30 cellular contexts compared by ENCODE assay signal in genomic region chr13:26117620-26118019, GRCh38.
"Had no signal": no experiment of that assay in that cellular context is flagged by ENCODE, and none has a peak within 500 bp of the region (broad histone marks: within the 10 kb centered on the region; RNA-seq: fewer than 3 reads in every experiment).

No MANE protein-coding gene starts in this region.

- H3K36me3 Mint-ChIP-seq: natural killer cell; neural progenitor cell; stimulated activated naive B cell treated with anti-CD40 and anti-IgM and Interleukin-4, amounts not matched to agents 10 μg/mL and 1 μg/mL and 100 μg/mL, for 72 hours had no signal

- H3K4me2 ChIP-seq: neural progenitor cell, smooth muscle cell had no signal

- DNase-seq: natural killer cell; occipital lobe; ovary; posterior cingulate gyrus; psoas muscle; right cardiac atrium; spleen; stimulated activated CD4-positive, alpha-beta T cell treated with anti-CD3 and anti-CD28 coated beads, Interleukin-12 subunit alpha, Interleukin-12 subunit beta, amount 100 ng/mL, for 4 hours; stimulated activated CD4-positive, alpha-beta T cell treated with anti-CD3 and anti-CD28 coated beads, Interleukin-1b, Interleukin-23, amount 100 ng/mL, for 48 hours; stimulated activated CD4-positive, alpha-beta T cell treated with anti-CD3 and anti-CD28 coated beads, Interleukin-4, amount 100 ng/mL, for 1 hour; stimulated activated CD4-positive, alpha-beta T cell treated with anti-CD3 and anti-CD28 coated beads, Interleukin-4, amount 100 ng/mL, for 4 hours; stimulated activated CD8-positive, alpha-beta memory T cell treated with anti-CD3 and anti-CD28 coated beads, Interleukin-4, amount 100 ng/mL, for 48 hours; stimulated activated naive B cell treated with anti-CD40 and anti-IgM and Interleukin-4, amounts not matched to agents 10 μg/mL and 1 μg/mL and 100 μg/mL, for 72 hours; stimulated activated naive CD4-positive, alpha-beta T cell treated with Interleukin-2 at 50 U/mL for 16 hours; stomach; thyroid gland; trophoblast cell; upper lobe of left lung had no signal

- H3K4me3 ChIP-seq: neural progenitor cell, ovary, psoas muscle, skin epidermis, smooth muscle cell, spleen, stomach, thoracic aorta, thyroid gland, tibial nerve, upper lobe of left lung, vagina had no signal

- H3K27ac Mint-ChIP-seq: natural killer cell; nephron; neural progenitor cell; progenitor cell of endocrine pancreas; stimulated activated naive B cell treated with anti-CD40 and anti-IgM and Interleukin-4, amounts not matched to agents 10 μg/mL and 1 μg/mL and 100 μg/mL, for 72 hours; stimulated activated naive CD8-positive, alpha-beta T cell treated with anti-CD3 and anti-CD28 coated beads, Interleukin-15, Interleukin-2, amounts not matched to agents 100 ng/mL and 50 ng/mL, for 24 hours had no signal

- ATAC-seq: natural killer cell; psoas muscle; right cardiac atrium; sciatic nerve; stimulated activated naive B cell treated with anti-CD40 and anti-IgM and Interleukin-4, amounts not matched to agents 10 μg/mL and 1 μg/mL and 100 μg/mL, for 72 hours had no signal

- H3K4me3 Mint-ChIP-seq: natural killer cell; nephron; neural progenitor cell; stimulated activated naive B cell treated with anti-CD40 and anti-IgM and Interleukin-4, amounts not matched to agents 10 μg/mL and 1 μg/mL and 100 μg/mL, for 72 hours; stimulated activated naive CD8-positive, alpha-beta T cell treated with anti-CD3 and anti-CD28 coated beads, Interleukin-15, Interleukin-2, amounts not matched to agents 100 ng/mL and 50 ng/mL, for 24 hours had no signal

- H3K4me1 Mint-ChIP-seq: natural killer cell; nephron; neural progenitor cell; stimulated activated naive B cell treated with anti-CD40 and anti-IgM and Interleukin-4, amounts not matched to agents 10 μg/mL and 1 μg/mL and 100 μg/mL, for 72 hours had no signal

- FAIRE-seq: urothelium cell line had no signal

- H3K4me1 ChIP-seq: neural progenitor cell, parathyroid adenoma, psoas muscle, spleen, stomach, thyroid gland, tibial nerve, upper lobe of left lung, vagina had no signal

- H3K27ac ChIP-seq: neural progenitor cell, ovary, parathyroid adenoma, psoas muscle, skin epidermis, spleen, stomach, thoracic aorta, thyroid gland, tibial nerve, upper lobe of left lung, vagina had no signal

- H3K27me3 ChIP-seq: neural progenitor cell, ovary, thyroid gland, tibial nerve, upper lobe of left lung, vagina had no signal

- H3K36me3 ChIP-seq: neural progenitor cell, ovary, spleen, stomach, thoracic aorta, thyroid gland, tibial nerve, upper lobe of left lung, vagina had no signal

- H3K9me3 Mint-ChIP-seq: natural killer cell; nephron; neural progenitor cell; stimulated activated naive B cell treated with anti-CD40 and anti-IgM and Interleukin-4, amounts not matched to agents 10 μg/mL and 1 μg/mL and 100 μg/mL, for 72 hours; stimulated activated naive CD8-positive, alpha-beta T cell treated with anti-CD3 and anti-CD28 coated beads, Interleukin-15, Interleukin-2, amounts not matched to agents 100 ng/mL and 50 ng/mL, for 24 hours had no signal

- H3K9me3 ChIP-seq: ovary, psoas muscle, spleen, stomach, thoracic aorta, thyroid gland, tibial nerve, upper lobe of left lung, vagina had no signal
